In the genomic region with DNA sequence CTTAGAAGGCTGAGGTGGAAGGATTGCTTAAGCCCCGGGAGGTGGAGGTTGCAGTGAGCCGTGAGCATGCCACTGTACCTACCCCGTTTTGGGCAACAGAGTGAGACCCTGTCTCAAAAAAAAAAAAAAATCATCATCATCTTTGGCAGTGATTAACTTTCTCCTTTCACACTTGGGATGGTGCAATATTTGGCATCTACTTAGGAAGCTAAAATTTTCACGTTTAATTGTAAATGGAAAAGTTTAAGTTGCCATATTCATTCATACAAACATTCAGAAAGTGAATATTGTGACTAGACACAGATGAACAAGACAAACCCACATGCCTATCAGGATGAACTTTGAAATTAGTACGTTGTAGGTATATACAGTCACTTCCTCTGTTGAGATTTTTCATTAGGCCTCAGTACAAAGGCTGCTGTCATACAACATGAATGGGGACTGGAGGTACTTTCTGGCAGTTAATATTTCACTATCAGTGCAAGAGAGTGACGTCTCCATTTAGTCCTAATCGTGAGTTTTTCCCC, we compare ENCODE assay signal across 1 cellular context.
TF ChIP-seq lines count a peak whose summit lies in the region.

No MANE protein-coding gene starts in this region.

TF ChIP-seq in HepG2, 621 proteins besides CTCF, POLR2A, EP300 and RAD21 (continued from another document and continues in another):
- TF ChIP-seq FOXJ3 (CRISPR knock-in tag; IDR thresholded peaks at IDR 0.05; ENCODE audit: borderline replicate concordance) (peak; percentile 73; the same call in 1 of the 2 replicates), ATF3 (CRISPR knock-in tag; IDR thresholded peaks at IDR 0.05) (peak; percentile 62; the same call in 1 of the 2 replicates), KDM5B (CRISPR knock-in tag; IDR thresholded peaks at IDR 0.05; ENCODE audit: borderline replicate concordance) (no peak), TBX3 (IDR thresholded peaks at IDR 0.05; ENCODE audit: borderline replicate concordance) (peak; percentile 37; the same call in 1 of the 2 replicates), ZIK1 (CRISPR knock-in tag; IDR thresholded peaks at IDR 0.05; ENCODE audit: borderline replicate concordance, low read depth) (0 out of 2 replicates have a peak, but pooled peaks have one; percentile 44), RXRB (CRISPR knock-in tag; IDR thresholded peaks at IDR 0.05; ENCODE audit: borderline replicate concordance) (peak; percentile 77), ZBTB39 (CRISPR knock-in tag; IDR thresholded peaks at IDR 0.05) (no peak), KDM2A (CRISPR knock-in tag; IDR thresholded peaks at IDR 0.05; ENCODE audit: borderline replicate concordance, low read depth) (0 out of 2 replicates have a peak, but pooled peaks have one; percentile 38), ZFP36L1 (CRISPR knock-in tag; IDR thresholded peaks at IDR 0.05) (no peak), JUND (CRISPR knock-in tag; IDR thresholded peaks at IDR 0.05) (0 out of 2 replicates have a peak, but pooled peaks have one; percentile 33), KDM5A (IDR thresholded peaks at IDR 0.05; ENCODE audit: borderline replicate concordance, low read length) (no peak), RELA (CRISPR knock-in tag; IDR thresholded peaks at IDR 0.05) (no peak), KLF15 (CRISPR knock-in tag; IDR thresholded peaks at IDR 0.05; ENCODE audit: borderline replicate concordance) (no peak), HOXA5 (CRISPR knock-in tag; IDR thresholded peaks at IDR 0.05) (peak; percentile 48; the same call in 1 of the 2 replicates), MTF1 (CRISPR knock-in tag; IDR thresholded peaks at IDR 0.05) (no peak; the same call in 1 of the 2 replicates), NAIF1 (CRISPR knock-in tag; IDR thresholded peaks at IDR 0.05; ENCODE audit: borderline replicate concordance) (0 out of 2 replicates have a peak, but pooled peaks have one; percentile 8), CSRNP2 (CRISPR knock-in tag; conservative IDR thresholded peaks at IDR 0.05; ENCODE audit: low read depth) (no peak), HOXA9 (CRISPR knock-in tag; IDR thresholded peaks at IDR 0.05; ENCODE audit: borderline replicate concordance) (no peak), EZH2 (conservative IDR thresholded peaks at IDR 0.05; ENCODE audit: low read depth, low read length) (no peak), FOXA1 (IDR thresholded peaks at IDR 0.05) (no peak), FOXA1 (CRISPR knock-in tag; IDR thresholded peaks at IDR 0.05) (peak; percentile 36), PHB2 (IDR thresholded peaks at IDR 0.05; ENCODE audit: partially characterized antibody) (no peak), RARG (CRISPR knock-in tag; IDR thresholded peaks at IDR 0.05; ENCODE audit: low read depth) (no peak), MBD4 (IDR thresholded peaks at IDR 0.05; ENCODE audit: borderline replicate concordance, low read length) (no peak), HNRNPK (IDR thresholded peaks at IDR 0.05; ENCODE audit: low read depth, low read length, poor library complexity, severe bottlenecking) (no peak), ZC3H13 (CRISPR knock-in tag; IDR thresholded peaks at IDR 0.05) (no peak), ATF7-NPFF (CRISPR knock-in tag; IDR thresholded peaks at IDR 0.05; ENCODE audit: low read depth) (no peak), NR1H2 (CRISPR knock-in tag; IDR thresholded peaks at IDR 0.05; ENCODE audit: borderline replicate concordance, low read depth) (no peak), HCFC1 (IDR thresholded peaks at IDR 0.05; ENCODE audit: low read depth, low read length) (no peak), EED (CRISPR knock-in tag; IDR thresholded peaks at IDR 0.05) (no peak), ZKSCAN1 (IDR thresholded peaks at IDR 0.05; ENCODE audit: low read length) (no peak), ZNF282 (IDR thresholded peaks at IDR 0.05; ENCODE audit: partially characterized antibody) (no peak), RBAK (CRISPR knock-in tag; IDR thresholded peaks at IDR 0.05) (no peak), FOXO1 (CRISPR knock-in tag; IDR thresholded peaks at IDR 0.05) (no peak; the same call in 1 of the 2 replicates), ZNF446 (CRISPR knock-in tag; IDR thresholded peaks at IDR 0.05) (no peak), SCMH1 (CRISPR knock-in tag; IDR thresholded peaks at IDR 0.05; ENCODE audit: borderline replicate concordance) (no peak), CEBPG (CRISPR knock-in tag; IDR thresholded peaks at IDR 0.05) (peak; percentile 65), CCAR2 (optimal IDR thresholded peaks at IDR 0.05; ENCODE audit: low read depth, low read length) (no peak), ARHGAP35 (CRISPR knock-in tag; IDR thresholded peaks at IDR 0.05; ENCODE audit: borderline replicate concordance) (no peak; the same call in 1 of the 2 replicates), ZNF136 (CRISPR knock-in tag; IDR thresholded peaks at IDR 0.05; ENCODE audit: low read depth) (peak; percentile 73; the same call in 1 of the 2 replicates), PLRG1 (conservative IDR thresholded peaks at IDR 0.05) (no peak), IKZF1 (IDR thresholded peaks at IDR 0.05) (no peak), CHD4 (IDR thresholded peaks at IDR 0.05; ENCODE audit: borderline replicate concordance, low read length) (no peak; the same call in 1 of the 2 replicates), ZNF160 (CRISPR knock-in tag; IDR thresholded peaks at IDR 0.05) (no peak), ZNF225 (CRISPR knock-in tag; IDR thresholded peaks at IDR 0.05) (no peak), ZNF292 (CRISPR knock-in tag; IDR thresholded peaks at IDR 0.05; ENCODE audit: borderline replicate concordance, low read depth) (peak; percentile 80; the same call in 1 of the 2 replicates), ZBTB3 (CRISPR knock-in tag; IDR thresholded peaks at IDR 0.05; ENCODE audit: borderline replicate concordance, low read depth) (no peak; the same call in 1 of the 2 replicates), TAF1 (CRISPR knock-in tag; IDR thresholded peaks at IDR 0.05) (no peak), RORA (CRISPR knock-in tag; IDR thresholded peaks at IDR 0.05) (no peak)
- TF ChIP-seq, protein P1, sequence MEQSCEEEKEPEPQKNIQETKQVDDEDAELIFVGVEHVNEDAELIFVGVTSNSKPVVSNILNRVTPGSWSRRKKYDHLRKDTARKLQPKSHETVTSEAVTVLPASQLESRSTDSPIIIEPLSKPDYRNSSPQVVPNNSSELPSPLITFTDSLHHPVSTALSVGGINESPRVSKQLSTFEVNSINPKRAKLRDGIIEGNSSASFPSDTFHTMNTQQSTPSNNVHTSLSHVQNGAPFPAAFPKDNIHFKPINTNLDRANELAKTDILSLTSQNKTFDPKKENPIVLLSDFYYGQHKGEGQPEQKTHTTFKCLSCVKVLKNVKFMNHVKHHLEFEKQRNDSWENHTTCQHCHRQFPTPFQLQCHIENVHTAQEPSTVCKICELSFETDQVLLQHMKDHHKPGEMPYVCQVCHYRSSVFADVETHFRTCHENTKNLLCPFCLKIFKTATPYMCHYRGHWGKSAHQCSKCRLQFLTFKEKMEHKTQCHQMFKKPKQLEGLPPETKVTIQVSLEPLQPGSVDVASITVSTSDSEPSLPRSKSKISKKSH (CRISPR knock-in tag; IDR thresholded peaks at IDR 0.05; ENCODE audit: borderline replicate concordance): no peak
- TF ChIP-seq, protein P2, sequence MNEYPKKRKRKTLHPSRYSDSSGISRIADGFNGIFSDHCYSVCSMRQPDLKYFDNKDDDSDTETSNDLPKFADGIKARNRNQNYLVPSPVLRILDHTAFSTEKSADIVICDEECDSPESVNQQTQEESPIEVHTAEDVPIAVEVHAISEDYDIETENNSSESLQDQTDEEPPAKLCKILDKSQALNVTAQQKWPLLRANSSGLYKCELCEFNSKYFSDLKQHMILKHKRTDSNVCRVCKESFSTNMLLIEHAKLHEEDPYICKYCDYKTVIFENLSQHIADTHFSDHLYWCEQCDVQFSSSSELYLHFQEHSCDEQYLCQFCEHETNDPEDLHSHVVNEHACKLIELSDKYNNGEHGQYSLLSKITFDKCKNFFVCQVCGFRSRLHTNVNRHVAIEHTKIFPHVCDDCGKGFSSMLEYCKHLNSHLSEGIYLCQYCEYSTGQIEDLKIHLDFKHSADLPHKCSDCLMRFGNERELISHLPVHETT (CRISPR knock-in tag; conservative IDR thresholded peaks at IDR 0.05): no peak; the same call in 1 of the 2 replicates
- TF ChIP-seq, protein P3, sequence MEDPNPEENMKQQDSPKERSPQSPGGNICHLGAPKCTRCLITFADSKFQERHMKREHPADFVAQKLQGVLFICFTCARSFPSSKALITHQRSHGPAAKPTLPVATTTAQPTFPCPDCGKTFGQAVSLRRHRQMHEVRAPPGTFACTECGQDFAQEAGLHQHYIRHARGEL (CRISPR knock-in tag; IDR thresholded peaks at IDR 0.05): no peak
- TF ChIP-seq, protein P4, sequence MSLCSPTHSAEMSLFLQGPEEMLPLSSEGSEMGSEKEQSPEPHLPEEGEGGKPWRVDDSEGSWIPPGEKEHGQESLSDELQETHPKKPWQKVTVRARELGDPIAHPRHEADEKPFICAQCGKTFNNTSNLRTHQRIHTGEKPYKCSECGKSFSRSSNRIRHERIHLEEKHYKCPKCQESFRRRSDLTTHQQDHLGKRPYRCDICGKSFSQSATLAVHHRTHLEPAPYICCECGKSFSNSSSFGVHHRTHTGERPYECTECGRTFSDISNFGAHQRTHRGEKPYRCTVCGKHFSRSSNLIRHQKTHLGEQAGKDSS (CRISPR knock-in tag; IDR thresholded peaks at IDR 0.05; ENCODE audit: borderline replicate concordance, low read depth): peak; percentile 32; the same call in 1 of the 2 replicates
- TF ChIP-seq, protein P5, sequence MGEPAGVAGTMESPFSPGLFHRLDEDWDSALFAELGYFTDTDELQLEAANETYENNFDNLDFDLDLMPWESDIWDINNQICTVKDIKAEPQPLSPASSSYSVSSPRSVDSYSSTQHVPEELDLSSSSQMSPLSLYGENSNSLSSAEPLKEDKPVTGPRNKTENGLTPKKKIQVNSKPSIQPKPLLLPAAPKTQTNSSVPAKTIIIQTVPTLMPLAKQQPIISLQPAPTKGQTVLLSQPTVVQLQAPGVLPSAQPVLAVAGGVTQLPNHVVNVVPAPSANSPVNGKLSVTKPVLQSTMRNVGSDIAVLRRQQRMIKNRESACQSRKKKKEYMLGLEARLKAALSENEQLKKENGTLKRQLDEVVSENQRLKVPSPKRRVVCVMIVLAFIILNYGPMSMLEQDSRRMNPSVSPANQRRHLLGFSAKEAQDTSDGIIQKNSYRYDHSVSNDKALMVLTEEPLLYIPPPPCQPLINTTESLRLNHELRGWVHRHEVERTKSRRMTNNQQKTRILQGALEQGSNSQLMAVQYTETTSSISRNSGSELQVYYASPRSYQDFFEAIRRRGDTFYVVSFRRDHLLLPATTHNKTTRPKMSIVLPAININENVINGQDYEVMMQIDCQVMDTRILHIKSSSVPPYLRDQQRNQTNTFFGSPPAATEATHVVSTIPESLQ (CRISPR knock-in tag; conservative IDR thresholded peaks at IDR 0.05): no peak
- TF ChIP-seq, protein P6, sequence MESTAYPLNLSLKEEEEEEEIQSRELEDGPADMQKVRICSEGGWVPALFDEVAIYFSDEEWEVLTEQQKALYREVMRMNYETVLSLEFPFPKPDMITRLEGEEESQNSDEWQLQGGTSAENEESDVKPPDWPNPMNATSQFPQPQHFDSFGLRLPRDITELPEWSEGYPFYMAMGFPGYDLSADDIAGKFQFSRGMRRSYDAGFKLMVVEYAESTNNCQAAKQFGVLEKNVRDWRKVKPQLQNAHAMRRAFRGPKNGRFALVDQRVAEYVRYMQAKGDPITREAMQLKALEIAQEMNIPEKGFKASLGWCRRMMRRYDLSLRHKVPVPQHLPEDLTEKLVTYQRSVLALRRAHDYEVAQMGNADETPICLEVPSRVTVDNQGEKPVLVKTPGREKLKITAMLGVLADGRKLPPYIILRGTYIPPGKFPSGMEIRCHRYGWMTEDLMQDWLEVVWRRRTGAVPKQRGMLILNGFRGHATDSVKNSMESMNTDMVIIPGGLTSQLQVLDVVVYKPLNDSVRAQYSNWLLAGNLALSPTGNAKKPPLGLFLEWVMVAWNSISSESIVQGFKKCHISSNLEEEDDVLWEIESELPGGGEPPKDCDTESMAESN (CRISPR knock-in tag; conservative IDR thresholded peaks at IDR 0.05): no peak
- TF ChIP-seq, protein P7, sequence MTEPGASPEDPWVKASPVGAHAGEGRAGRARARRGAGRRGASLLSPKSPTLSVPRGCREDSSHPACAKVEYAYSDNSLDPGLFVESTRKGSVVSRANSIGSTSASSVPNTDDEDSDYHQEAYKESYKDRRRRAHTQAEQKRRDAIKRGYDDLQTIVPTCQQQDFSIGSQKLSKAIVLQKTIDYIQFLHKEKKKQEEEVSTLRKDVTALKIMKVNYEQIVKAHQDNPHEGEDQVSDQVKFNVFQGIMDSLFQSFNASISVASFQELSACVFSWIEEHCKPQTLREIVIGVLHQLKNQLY (CRISPR knock-in tag; IDR thresholded peaks at IDR 0.05): peak; percentile 73
- TF ChIP-seq, protein P8, sequence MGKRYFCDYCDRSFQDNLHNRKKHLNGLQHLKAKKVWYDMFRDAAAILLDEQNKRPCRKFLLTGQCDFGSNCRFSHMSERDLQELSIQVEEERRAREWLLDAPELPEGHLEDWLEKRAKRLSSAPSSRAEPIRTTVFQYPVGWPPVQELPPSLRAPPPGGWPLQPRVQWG (CRISPR knock-in tag; IDR thresholded peaks at IDR 0.05; ENCODE audit: borderline replicate concordance, low read depth): no peak
